ENCODE assay signal across 18 cellular contexts in the genomic region with DNA sequence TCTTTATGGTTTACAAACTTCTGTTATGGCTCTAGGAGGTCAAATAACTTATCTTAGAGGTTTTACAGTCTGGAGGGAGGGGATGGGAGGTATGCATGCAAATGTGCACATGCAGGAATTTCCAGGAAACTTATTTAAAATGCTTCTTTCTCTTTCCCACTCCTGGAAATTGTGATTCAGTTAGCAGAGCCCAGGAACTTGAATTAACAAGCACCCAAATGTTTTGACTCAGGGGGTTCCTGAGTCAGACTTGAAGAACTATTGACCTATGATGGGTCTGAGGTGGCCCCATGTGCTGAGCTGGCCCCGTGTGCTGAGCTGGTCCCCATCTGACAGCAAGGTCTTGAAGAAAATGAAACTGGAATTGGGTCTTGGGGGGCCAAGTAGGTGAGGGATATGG.
DNase-seq lines count a peak whose midpoint lies in the region; ATAC-seq and TF ChIP-seq lines count a peak whose summit lies in the region.
"Had no signal": no experiment of that assay in that cellular context is flagged by ENCODE, and none has a peak within 500 bp of the region (broad histone marks: within the 10 kb centered on the region; RNA-seq: fewer than 3 reads in every experiment).

No MANE protein-coding gene starts in this region.

- H3K9me3 ChIP-seq in esophagus muscularis mucosa (no peaks in the 10 kb centered on the region), mesenchymal stem cell (ENCODE audit: control insufficient read depth, low read length) (no peaks in the 10 kb centered on the region), trophoblast cell (ENCODE audit: insufficient read depth, low read depth, low read length) (no peaks in the 10 kb centered on the region)
- H3K9me3 ChIP-seq: A549, HAP-1 had no signal

- H3K36me3 ChIP-seq in esophagus muscularis mucosa (no peaks in the 10 kb centered on the region), mesenchymal stem cell (ENCODE audit: control insufficient read depth in 1 of 2, insufficient read depth in 2 of 2, low read depth in 1 of 2, low read length in 2 of 2) (no peaks in the 10 kb centered on the region), trophoblast cell (ENCODE audit: control insufficient read depth in 1 of 2, insufficient read depth in 2 of 2, low read length in 2 of 2) (no peaks in the 10 kb centered on the region)
- H3K36me3 ChIP-seq: HAP-1 had no signal

- no peaks in the 10 kb centered on the region for H3K27me3 Mint-ChIP-seq in activated naive CD4-positive, alpha-beta T cell treated with anti-CD3 and anti-CD28 coated beads, Interleukin-2, amount 10 ng/mL, durations not matched to agents 7 days and 5 days

- H2BK15ac ChIP-seq in mesenchymal stem cell (ENCODE audit: low read depth, poor library complexity, severe bottlenecking), result no peak overlapping the region

- no peak overlapping the region for H3K4me2 ChIP-seq in mesenchymal stem cell (ENCODE audit: low read length, poor library complexity, severe bottlenecking)
- no peak overlapping the region for H3K4me2 ChIP-seq in trophoblast cell (ENCODE audit: low read length)
- H3K4me2 ChIP-seq: A549 had no signal

- H3K27ac ChIP-seq in esophagus muscularis mucosa (replicated peaks in 1 of 4) (no peak overlapping the region), mesenchymal stem cell (ENCODE audit: low read length, poor library complexity, severe bottlenecking) (no peak overlapping the region), trophoblast cell (ENCODE audit: low read depth, low read length) (no peak overlapping the region)
- H3K27ac ChIP-seq: A549 had no signal

- H2BK120ac ChIP-seq in mesenchymal stem cell (ENCODE audit: low read depth, low read length), result no peak overlapping the region
- H2BK120ac ChIP-seq in trophoblast cell (ENCODE audit: insufficient read depth, low read length, poor library complexity), result no peak overlapping the region

- H3K9ac ChIP-seq in mesenchymal stem cell (ENCODE audit: low read length) (no peak overlapping the region), trophoblast cell (ENCODE audit: low read length) (no peak overlapping the region)

- no peaks in the 10 kb centered on the region for H3K79me1 ChIP-seq in mesenchymal stem cell (replicated peaks; ENCODE audit: low read length, poor library complexity, severe bottlenecking)
- H3K79me1 ChIP-seq in trophoblast cell (ENCODE audit: low read length), result peaks cover 3% of the 10 kb centered on the region

- WGBS in esophagus muscularis mucosa, result 93% methylated on average over 1 of the region's 1 CpG
- WGBS in mesenchymal stem cell, result 47% methylated on average over 1 of the region's 1 CpG
- no CpG with 5 or more reads among the region's 1 CpG for WGBS in trophoblast cell (ENCODE audit: extremely low coverage, insufficient coverage, insufficient read length)

- H3K79me2 ChIP-seq in trophoblast cell (ENCODE audit: control insufficient read depth, insufficient read depth, low read length, poor library complexity), result peaks cover 3% of the 10 kb centered on the region

- no peak for TF ChIP-seq CTCF in esophagus muscularis mucosa (IDR thresholded peaks at IDR 0.05)

- H3K23ac ChIP-seq in mesenchymal stem cell (ENCODE audit: low read length in 2 of 2) (no peak overlapping the region), trophoblast cell (ENCODE audit: low read length) (no peak overlapping the region)

- H4K8ac ChIP-seq in mesenchymal stem cell (ENCODE audit: low read length) (no peak overlapping the region), trophoblast cell (ENCODE audit: low read depth, low read length) (no peak overlapping the region)

- no peak overlapping the region for H2BK5ac ChIP-seq in mesenchymal stem cell (ENCODE audit: low read depth, low read length, poor library complexity, severe bottlenecking)
- H2BK5ac ChIP-seq in trophoblast cell (ENCODE audit: low read depth, low read length, poor library complexity), result no peak overlapping the region

- H3K9me3 Mint-ChIP-seq in activated naive CD4-positive, alpha-beta T cell treated with anti-CD3 and anti-CD28 coated beads, Interleukin-2, amount 10 ng/mL, durations not matched to agents 7 days and 5 days, result peaks cover 4% of the 10 kb centered on the region

- H3K18ac ChIP-seq in mesenchymal stem cell (ENCODE audit: low read depth in 1 of 2, low read length in 2 of 2) (peak overlapping the region in 1 of 2 experiments; percentile 46), trophoblast cell (ENCODE audit: low read length) (no peak overlapping the region)

- no peak overlapping the region for H3K4me3 Mint-ChIP-seq in activated naive CD4-positive, alpha-beta T cell treated with anti-CD3 and anti-CD28 coated beads, Interleukin-2, amount 10 ng/mL, durations not matched to agents 7 days and 5 days

- H3K36me3 Mint-ChIP-seq in activated naive CD4-positive, alpha-beta T cell treated with anti-CD3 and anti-CD28 coated beads, Interleukin-2, amount 10 ng/mL, durations not matched to agents 7 days and 5 days, result no peaks in the 10 kb centered on the region

- TF ChIP-seq POLR2A in esophagus muscularis mucosa (IDR thresholded peaks at IDR 0.05; ENCODE audit: low read depth), result no peak

- intact Hi-C loops in esophagus muscularis mucosa (cut with DNase I), result no loop called here

- H3K4ac ChIP-seq in mesenchymal stem cell (ENCODE audit: low read depth in 1 of 2, low read length in 2 of 2) (no peak overlapping the region), trophoblast cell (ENCODE audit: low read depth, low read length) (no peak overlapping the region)

- TF ChIP-seq EP300 in esophagus muscularis mucosa (IDR thresholded peaks at IDR 0.05), result no peak

- H3K27me3 ChIP-seq in esophagus muscularis mucosa (no peaks in the 10 kb centered on the region), mesenchymal stem cell (ENCODE audit: control insufficient read depth in 1 of 2, insufficient read depth in 1 of 2, low read length in 2 of 2) (no peaks in the 10 kb centered on the region), trophoblast cell (ENCODE audit: insufficient read depth, low read length) (no peaks in the 10 kb centered on the region)

- ATAC-seq in HG02759 (IDR thresholded peaks at IDR 0.05; ENCODE audit: unreplicated experiment), result no peak
- ATAC-seq: A549 had no signal

- H2AFZ ChIP-seq in mesenchymal stem cell (ENCODE audit: low read depth, low read length) (no peak overlapping the region), trophoblast cell (ENCODE audit: insufficient read depth, low read length, poor library complexity) (no peak overlapping the region)

- no peak overlapping the region for H4K91ac ChIP-seq in mesenchymal stem cell (ENCODE audit: low read length)
- H4K91ac ChIP-seq in trophoblast cell (ENCODE audit: low read depth, low read length), result no peak overlapping the region

- H2AK5ac ChIP-seq in mesenchymal stem cell (ENCODE audit: low read length, severe bottlenecking), result no peak overlapping the region
- no peak overlapping the region for H2AK5ac ChIP-seq in trophoblast cell (ENCODE audit: low read length)

- DNase-seq in EH (ENCODE audit: low read depth), result peak; percentile 82
- DNase-seq in M059J (ENCODE audit: low read depth), result peak; percentile 87
- peak; percentile 17 for DNase-seq in esophagus muscularis mucosa (ENCODE audit: extremely low spot score)
- DNase-seq in mesenchymal stem cell, result peak; percentile 69
- DNase-seq in activated naive CD4-positive, alpha-beta T cell treated with anti-CD3 and anti-CD28 coated beads, Interleukin-2, amount 10 ng/mL, durations not matched to agents 7 days and 5 days, result no peak
- no peak for DNase-seq in trophoblast cell
- DNase-seq: C1 segment of cervical spinal cord, DMS 273 treated with DMSO at 0.1 percent for 48 hours, MV-4-11, NCI-H1417 treated with DMSO at 0.1 percent for 48 hours, NCI-H1930, NCI-H2171, NCI-H446, NCI-H69, SHP77 had no signal

- no peaks in the 10 kb centered on the region for H3K4me1 ChIP-seq in esophagus muscularis mucosa
- H3K4me1 ChIP-seq in mesenchymal stem cell (ENCODE audit: control insufficient read depth, insufficient read depth, low read depth, low read length), result peaks cover 7% of the 10 kb centered on the region
- H3K4me1 ChIP-seq in trophoblast cell (ENCODE audit: control insufficient read depth in 1 of 2, insufficient read depth in 2 of 2, low read length in 2 of 2), result peaks cover 5 to 7% of the 10 kb centered on the region in 2 experiments
- H3K4me1 ChIP-seq: HAP-1 had no signal

- H2BK12ac ChIP-seq in mesenchymal stem cell (ENCODE audit: low read length in 2 of 2), result no peak overlapping the region
- no peak overlapping the region for H2BK12ac ChIP-seq in trophoblast cell (ENCODE audit: low read length)

- CTCF ChIA-PET in activated naive CD4-positive, alpha-beta T cell treated with anti-CD3 and anti-CD28 coated beads, Interleukin-2, amount 10 ng/mL, durations not matched to agents 7 days and 5 days (lab: Charles Lee), result no interaction called here

- H3K27ac Mint-ChIP-seq in activated naive CD4-positive, alpha-beta T cell treated with anti-CD3 and anti-CD28 coated beads, Interleukin-2, amount 10 ng/mL, durations not matched to agents 7 days and 5 days, result no peak overlapping the region

- H3K14ac ChIP-seq in mesenchymal stem cell (ENCODE audit: low read length in 2 of 2), result no peak overlapping the region
- no peak overlapping the region for H3K14ac ChIP-seq in trophoblast cell (ENCODE audit: low read length)

- H3K4me3 ChIP-seq in esophagus muscularis mucosa (no peak overlapping the region), mesenchymal stem cell (ENCODE audit: insufficient read depth in 1 of 2, low read depth in 1 of 2, low read length in 2 of 2) (no peak overlapping the region), trophoblast cell (ENCODE audit: low read depth, low read length) (no peak overlapping the region)
- H3K4me3 ChIP-seq: A549, HAP-1 had no signal

- no peak overlapping the region for H4K12ac ChIP-seq in trophoblast cell (ENCODE audit: low read depth, low read length)

- H3K4me1 Mint-ChIP-seq in activated naive CD4-positive, alpha-beta T cell treated with anti-CD3 and anti-CD28 coated beads, Interleukin-2, amount 10 ng/mL, durations not matched to agents 7 days and 5 days, result no peaks in the 10 kb centered on the region

Comparison
In these comparisons a context has a peak if more than half of its experiments do, and no peak if none do; other contexts are left out.
1. DNase-seq: peak in EH (single experiment), M059J (single experiment), esophagus muscularis mucosa (single experiment) and mesenchymal stem cell (single experiment); none in activated naive CD4-positive, alpha-beta T cell treated with anti-CD3 and anti-CD28 coated beads, Interleukin-2, amount 10 ng/mL, durations not matched to agents 7 days and 5 days (single experiment) and trophoblast cell (0 of 2).